13 cellular contexts compared by ENCODE assay signal in the genomic region with DNA sequence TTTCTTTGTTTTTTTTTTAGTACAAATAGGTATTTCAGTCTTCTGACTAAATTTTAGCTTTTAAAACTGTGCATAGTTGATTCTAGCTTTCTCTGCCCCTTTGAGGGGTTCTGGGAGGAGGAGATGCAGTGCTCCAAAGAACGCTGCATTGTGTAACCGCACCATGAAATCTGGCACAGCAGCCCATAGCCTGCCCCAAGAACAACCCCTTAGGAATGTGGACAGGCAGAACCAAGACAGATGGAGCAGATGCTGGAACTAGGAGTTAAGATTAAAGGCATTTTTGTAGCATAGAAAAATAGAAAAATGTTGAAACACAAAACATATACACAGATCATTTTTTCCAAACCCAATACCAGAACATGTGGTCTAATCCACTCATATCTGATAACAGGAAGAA.
DNase-seq lines count a peak whose midpoint lies in the region; ATAC-seq and TF ChIP-seq lines count a peak whose summit lies in the region.
"Had no signal": no experiment of that assay in that cellular context is flagged by ENCODE, and none has a peak within 500 bp of the region (broad histone marks: within the 10 kb centered on the region; RNA-seq: fewer than 3 reads in every experiment).

No MANE protein-coding gene starts in this region.

- H3K9me3 ChIP-seq in fibroblast of lung (ENCODE audit: control insufficient read depth, insufficient read depth, low read depth, low read length) (no peaks in the 10 kb centered on the region), upper lobe of left lung (no peaks in the 10 kb centered on the region)

- no peak for TF ChIP-seq POLR2A in upper lobe of left lung (IDR thresholded peaks at IDR 0.05)

- TF ChIP-seq EP300 in upper lobe of left lung (IDR thresholded peaks at IDR 0.05) = no peak

- H3K27ac Mint-ChIP-seq in mesothelial cell of epicardium = peak overlapping the region; percentile 50

- peaks cover 12% of the 10 kb centered on the region for H3K4me1 Mint-ChIP-seq in mesothelial cell of epicardium

- ATAC-seq in upper lobe of left lung (ENCODE audit: low FRiP score in 2 of 2) = peak; percentile 63 to 87
- ATAC-seq in activated CD4-positive, CD25-positive, alpha-beta regulatory T cell treated with anti-CD3 and anti-CD28 coated beads, Interleukin-2, amount 50 U/mL, for 24 hours = no peak
- ATAC-seq in GM21526 (IDR thresholded peaks at IDR 0.05; ENCODE audit: low FRiP score, unreplicated experiment) = no peak

- no peaks in the 10 kb centered on the region for H3K36me3 Mint-ChIP-seq in mesothelial cell of epicardium

- H3K9ac ChIP-seq in fibroblast of lung (ENCODE audit: insufficient read depth, low read length) = no peak overlapping the region

- H3K4me3 Mint-ChIP-seq in mesothelial cell of epicardium = no peak overlapping the region

- H3K4me2 ChIP-seq in fibroblast of lung (ENCODE audit: extremely low read depth, insufficient read depth, low read length) = no peak overlapping the region

- 50 to 81% methylated on average over 2 of the region's 2 CpGs for WGBS in upper lobe of left lung, 2 donors

- H3K27me3 Mint-ChIP-seq in mesothelial cell of epicardium (ENCODE audit: low read depth) = peaks cover 3% of the 10 kb centered on the region

- H3K79me2 ChIP-seq in fibroblast of lung (ENCODE audit: control insufficient read depth, insufficient read depth, low read length) = no peaks in the 10 kb centered on the region

- H3K4me3 ChIP-seq in fibroblast of lung (replicated peaks in 1 of 4; ENCODE audit: control extremely low read depth in 1 of 4, insufficient read depth in 1 of 4, low read depth in 3 of 4, low read length in 4 of 4) (no peak overlapping the region), upper lobe of left lung (no peak overlapping the region), dorsolateral prefrontal cortex (no peak overlapping the region)

- TF ChIP-seq CTCF in fibroblast of lung (conservative IDR thresholded peaks at IDR 0.05 in 1 of 2, IDR thresholded peaks at IDR 0.05 in 1 of 2; ENCODE audit: low read depth in 1 of 2, low read length in 2 of 2) = no peak
- TF ChIP-seq CTCF in mesothelial cell of epicardium (IDR thresholded peaks at IDR 0.05; ENCODE audit: unreplicated experiment) = no peak
- TF ChIP-seq CTCF in upper lobe of left lung (IDR thresholded peaks at IDR 0.05) = no peak
- TF ChIP-seq CTCF in dorsolateral prefrontal cortex (IDR thresholded peaks at IDR 0.05 in 54 of 56, conservative IDR thresholded peaks at IDR 0.05 in 2 of 56; ENCODE audit: low read depth in 1 of 56, partially characterized antibody in 56 of 56) = no peak

- H3K27ac ChIP-seq in fibroblast of lung (ENCODE audit: insufficient read depth, low read length) = no peak overlapping the region
- H3K27ac ChIP-seq in upper lobe of left lung = no peak overlapping the region
- no peak overlapping the region for H3K27ac ChIP-seq in dorsolateral prefrontal cortex
- H3K27ac ChIP-seq: WERI-Rb-1 had no signal

- H2AFZ ChIP-seq in fibroblast of lung (ENCODE audit: low read length) = no peak overlapping the region

- peaks cover 7% of the 10 kb centered on the region for H3K9me3 Mint-ChIP-seq in mesothelial cell of epicardium

- DNase-seq in LHCN-M2 (ENCODE audit: low read depth) (peak; percentile 15), fibroblast of lung (ENCODE audit: low read depth in 2 of 2) (peak; percentile 70 to 94), mesothelial cell of epicardium (ENCODE audit: low spot score in 2 of 2, unreplicated experiment in 2 of 2) (no peak), upper lobe of left lung (no peak), dorsolateral prefrontal cortex (no peak)
- DNase-seq: activated CD8-positive, alpha-beta memory T cell treated with anti-CD3 and anti-CD28 coated beads, Interleukin-2, amount 50 U/mL, for 4 hours; amniotic stem cell; Kasumi-1; NCI-H2107; stimulated activated naive CD4-positive, alpha-beta T cell treated with Interleukin-2 at 50 U/mL for 16 hours; WERI-Rb-1 had no signal

- H3K4me1 ChIP-seq in fibroblast of lung (ENCODE audit: control insufficient read depth, extremely low read depth, insufficient read depth, low read length) (no peaks in the 10 kb centered on the region), upper lobe of left lung (no peaks in the 10 kb centered on the region)

- intact Hi-C loops in dorsolateral prefrontal cortex (cut with DNase I) = no loop called here

- no peaks in the 10 kb centered on the region for H4K20me1 ChIP-seq in fibroblast of lung (ENCODE audit: control insufficient read depth, extremely low read depth, insufficient read depth, low read length)

- H3K27me3 ChIP-seq in fibroblast of lung (ENCODE audit: control insufficient read depth, insufficient read depth, low read length) (no peaks in the 10 kb centered on the region), upper lobe of left lung (no peaks in the 10 kb centered on the region), dorsolateral prefrontal cortex (no peaks in the 10 kb centered on the region)

- H3K36me3 ChIP-seq in fibroblast of lung (ENCODE audit: control insufficient read depth, insufficient read depth, low read length) = no peaks in the 10 kb centered on the region
- H3K36me3 ChIP-seq in upper lobe of left lung = no peaks in the 10 kb centered on the region
- H3K36me3 ChIP-seq: WERI-Rb-1 had no signal

Comparison
In these comparisons a context has a peak if more than half of its experiments do, and no peak if none do; other contexts are left out.
1. DNase-seq: peak in LHCN-M2 (single experiment) and fibroblast of lung (2 of 2); none in mesothelial cell of epicardium (0 of 2), upper lobe of left lung (0 of 2) and dorsolateral prefrontal cortex (0 of 10).
2. ATAC-seq: peak in upper lobe of left lung (2 of 2); none in activated CD4-positive, CD25-positive, alpha-beta regulatory T cell treated with anti-CD3 and anti-CD28 coated beads, Interleukin-2, amount 50 U/mL, for 24 hours (0 of 2) and GM21526 (single experiment).